ENCODE assay signal across 8 cellular contexts in genomic region chr22:46069518-46070214, GRCh38.
DNase-seq lines count a peak whose midpoint lies in the region; ATAC-seq, FAIRE-seq and TF ChIP-seq lines count a peak whose summit lies in the region.

No MANE protein-coding gene starts in this region.

- H3K9me3 Mint-ChIP-seq in activated T-cell treated with anti-CD3 and anti-CD28 coated beads, Interleukin-2, amount 50 U/mL, for 4 hours: no peaks in the 10 kb centered on the region

- no peaks in the 10 kb centered on the region for H3K9me3 ChIP-seq in neutrophil

- ATAC-seq in activated T-cell treated with anti-CD3 and anti-CD28 coated beads, Interleukin-2, amount 50 U/mL, for 4 hours: no peak
- no peak for ATAC-seq in GM21367 (IDR thresholded peaks at IDR 0.05; ENCODE audit: unreplicated experiment)
- no peak for ATAC-seq in HG02885 (IDR thresholded peaks at IDR 0.05; ENCODE audit: poor library complexity, unreplicated experiment)

- peak overlapping the region; percentile 65 to 82 for H3K4me3 ChIP-seq in neutrophil (ENCODE audit: low read depth in 1 of 2, low read length in 1 of 2)

- peak overlapping the region; percentile 79 for H3K27ac ChIP-seq in neutrophil

- peaks cover 27 to 57% of the 10 kb centered on the region in 2 experiments for H3K4me1 ChIP-seq in neutrophil (ENCODE audit: control insufficient read depth in 1 of 2, insufficient read depth in 1 of 2, low read depth in 1 of 2, low read length in 1 of 2)

- DNase-seq in AG08396 (ENCODE audit: low spot score): peak; percentile 78
- DNase-seq in GM19239 (ENCODE audit: insufficient read length, low spot score): no peak
- peak; percentile 90 to 95 for DNase-seq in NCI-H524 (lab: John Stamatoyannopoulos, UW)
- DNase-seq in activated T-cell treated with anti-CD3 and anti-CD28 coated beads, Interleukin-2, amount 50 U/mL, for 4 hours: no peak
- peak; percentile 62 to 76 for DNase-seq in frontal cortex (ENCODE audit: low spot score in 2 of 2)

- H3K27me3 ChIP-seq in neutrophil: no peaks in the 10 kb centered on the region

- peaks cover 57% of the 10 kb centered on the region for H3K4me1 Mint-ChIP-seq in activated T-cell treated with anti-CD3 and anti-CD28 coated beads, Interleukin-2, amount 50 U/mL, for 4 hours (ENCODE audit: low read depth)

- FAIRE-seq in GM19239 (lab: Jason Lieb, UNC): peak; percentile 83
- FAIRE-seq in frontal cortex (lab: Jason Lieb, UNC): no peak

- H3K36me3 ChIP-seq in neutrophil: peaks cover 6% of the 10 kb centered on the region

- no peaks in the 10 kb centered on the region for H3K27me3 Mint-ChIP-seq in activated T-cell treated with anti-CD3 and anti-CD28 coated beads, Interleukin-2, amount 50 U/mL, for 4 hours (ENCODE audit: low read depth)

- H3K4me3 Mint-ChIP-seq in activated T-cell treated with anti-CD3 and anti-CD28 coated beads, Interleukin-2, amount 50 U/mL, for 4 hours: peak overlapping the region; percentile 84

- H3K36me3 Mint-ChIP-seq in activated T-cell treated with anti-CD3 and anti-CD28 coated beads, Interleukin-2, amount 50 U/mL, for 4 hours (ENCODE audit: insufficient read depth): no peaks in the 10 kb centered on the region

- no peak for TF ChIP-seq CTCF in neutrophil (IDR thresholded peaks at IDR 0.05)

Comparison
In these comparisons a context has a peak if more than half of its experiments do, and no peak if none do; other contexts are left out.
1. DNase-seq: peak in AG08396 (single experiment), NCI-H524 (2 of 2) and frontal cortex (2 of 2); none in GM19239 (single experiment) and activated T-cell treated with anti-CD3 and anti-CD28 coated beads, Interleukin-2, amount 50 U/mL, for 4 hours (single experiment).